ENCODE assay signal across 1 cellular context in genomic region chr19:58217607-58218391, GRCh38.
A peak's percentile ranks its signal among the peaks of the same experiment; 100 is the strongest.
TF ChIP-seq lines count a peak whose summit lies in the region.

No MANE protein-coding gene starts in this region.

TF ChIP-seq in K562, 482 proteins besides CTCF, POLR2A, EP300 and RAD21:
- no peak for TF ChIP-seq MLX (CRISPR knock-in tag; conservative IDR thresholded peaks at IDR 0.05)
- peak in 1 of 2 experiments; percentile 74; a peak in 1 of 4 replicates for TF ChIP-seq SRF (CRISPR knock-in tag; IDR thresholded peaks at IDR 0.05)
- peak; percentile 51 for TF ChIP-seq RFX1 (IDR thresholded peaks at IDR 0.05)
